In genomic region chr11:75768909-75769771, GRCh38 we compare ENCODE assay signal across 8 cellular contexts.
DNase-seq lines count a peak whose midpoint lies in the region; ATAC-seq and TF ChIP-seq lines count a peak whose summit lies in the region.

No MANE protein-coding gene starts in this region.

- CTCF ChIA-PET in RWPE1 (lab: Yijun Ruan, JAX) = interaction anchor here (0.6 to 1.3 kb wide), 3 partner anchors 9 to 63 kb away, joined by 3 to 5 read pairs (median 4); no protein-coding TSS in a partner anchor

- POLR2A ChIA-PET in RWPE1 (lab: Yijun Ruan, JAX; ENCODE audit: low non-redundant PET) = no interaction called here

- in situ Hi-C loops in GM13977 (cut with MboI; ENCODE audit: low pct_unique_long_range_greater_than_20kb, low sequenced_read_pairs, unreplicated experiment) = no loop called here

- peak overlapping the region; percentile 44 for H3K27ac ChIP-seq in RWPE1

- TF ChIP-seq CTCF in GM13977 (IDR thresholded peaks at IDR 0.05; ENCODE audit: extremely low read depth, insufficient read depth, missing control alignments) (no peak), RWPE1 (conservative IDR thresholded peaks at IDR 0.05; ENCODE audit: low read depth) (no peak)

- ATAC-seq in GM19467 (IDR thresholded peaks at IDR 0.05; ENCODE audit: unreplicated experiment) = no peak

- peak; percentile 36 for DNase-seq in GM13977 (ENCODE audit: low spot score)
- DNase-seq in RWPE1 (ENCODE audit: low spot score) = peak; percentile 6
- DNase-seq in germinal center (ENCODE audit: low spot score) = peak; percentile 24
- DNase-seq in putamen (ENCODE audit: low spot score) = peak; percentile 49
- no peak for DNase-seq in NCI-H2196 (lab: John Stamatoyannopoulos, UW; ENCODE audit: unreplicated experiment)
- no peak for DNase-seq in NCI-H524 (lab: John Stamatoyannopoulos, UW)
- DNase-seq in UCSD-AML1 (lab: John Stamatoyannopoulos, UW; ENCODE audit: unreplicated experiment) = no peak

Comparison
In these comparisons a context has a peak if more than half of its experiments do, and no peak if none do; other contexts are left out.
1. DNase-seq: peak in GM13977 (single experiment), RWPE1 (single experiment), germinal center (single experiment) and putamen (single experiment); none in NCI-H2196 (single experiment), NCI-H524 (0 of 2) and UCSD-AML1 (single experiment).